In the genomic region with DNA sequence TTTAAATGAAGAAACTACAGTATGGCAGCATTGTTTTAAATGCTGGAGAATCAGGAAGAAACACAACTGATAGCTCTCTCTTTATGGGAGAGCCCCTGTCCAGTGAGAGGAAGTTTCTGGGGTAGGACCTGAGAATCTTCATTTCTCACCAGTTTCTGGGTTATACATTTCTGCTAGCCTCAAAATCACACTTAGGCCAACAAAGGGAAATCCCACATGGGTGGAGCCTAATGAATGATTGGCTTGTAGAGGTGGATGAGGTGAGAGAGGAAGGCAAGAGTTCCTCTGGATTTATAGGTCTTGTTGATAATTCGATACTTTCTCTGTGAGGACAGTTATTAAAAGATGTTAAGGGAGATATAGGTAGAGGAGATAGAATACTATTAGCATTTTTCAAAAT, we compare ENCODE assay signal across 15 cellular contexts.
DNase-seq lines count a peak whose midpoint lies in the region; ATAC-seq, FAIRE-seq and TF ChIP-seq lines count a peak whose summit lies in the region.
"Had no signal": no experiment of that assay in that cellular context is flagged by ENCODE, and none has a peak within 500 bp of the region (broad histone marks: within the 10 kb centered on the region; RNA-seq: fewer than 3 reads in every experiment).

No MANE protein-coding gene starts in this region.

- no peak for FAIRE-seq in H54 (lab: Jason Lieb, UNC)

- ATAC-seq in GM18511 (IDR thresholded peaks at IDR 0.05; ENCODE audit: unreplicated experiment) (peak; percentile 89), GM19452 (IDR thresholded peaks at IDR 0.05; ENCODE audit: unreplicated experiment) (peak; percentile 89), HG02623 (IDR thresholded peaks at IDR 0.05; ENCODE audit: unreplicated experiment) (peak; percentile 71), HG03432 (IDR thresholded peaks at IDR 0.05; ENCODE audit: unreplicated experiment) (peak; percentile 79)
- ATAC-seq: activated naive CD4-positive, alpha-beta T cell treated with anti-CD3 and anti-CD28 coated beads, Interleukin-2, amount 50 U/mL, for 72 hours had no signal

- DNase-seq in OCI-M2 (lab: John Stamatoyannopoulos, UW; ENCODE audit: unreplicated experiment) = no peak
- DNase-seq in stimulated activated CD4-positive, alpha-beta T cell treated with anti-CD3 and anti-CD28 coated beads, Interleukin-15, amount 100 ng/mL, for 24 hours = no peak
- DNase-seq in H54 (ENCODE audit: insufficient read length, low spot score) = no peak
- DNase-seq in GM19240 (ENCODE audit: insufficient read length, low spot score) = no peak
- DNase-seq: activated CD4-positive, CD25-positive, alpha-beta regulatory T cell; activated CD8-positive, alpha-beta memory T cell treated with anti-CD3 and anti-CD28 coated beads, Interleukin-2, amount 50 U/mL, for 48 hours; Calu3; naive B cell; NCI-H82; T-helper 1 cell had no signal

- no peak for TF ChIP-seq POLR2A in H54 (IDR thresholded peaks at IDR 0.05; ENCODE audit: low read depth, low read length)
